In the genomic region with DNA sequence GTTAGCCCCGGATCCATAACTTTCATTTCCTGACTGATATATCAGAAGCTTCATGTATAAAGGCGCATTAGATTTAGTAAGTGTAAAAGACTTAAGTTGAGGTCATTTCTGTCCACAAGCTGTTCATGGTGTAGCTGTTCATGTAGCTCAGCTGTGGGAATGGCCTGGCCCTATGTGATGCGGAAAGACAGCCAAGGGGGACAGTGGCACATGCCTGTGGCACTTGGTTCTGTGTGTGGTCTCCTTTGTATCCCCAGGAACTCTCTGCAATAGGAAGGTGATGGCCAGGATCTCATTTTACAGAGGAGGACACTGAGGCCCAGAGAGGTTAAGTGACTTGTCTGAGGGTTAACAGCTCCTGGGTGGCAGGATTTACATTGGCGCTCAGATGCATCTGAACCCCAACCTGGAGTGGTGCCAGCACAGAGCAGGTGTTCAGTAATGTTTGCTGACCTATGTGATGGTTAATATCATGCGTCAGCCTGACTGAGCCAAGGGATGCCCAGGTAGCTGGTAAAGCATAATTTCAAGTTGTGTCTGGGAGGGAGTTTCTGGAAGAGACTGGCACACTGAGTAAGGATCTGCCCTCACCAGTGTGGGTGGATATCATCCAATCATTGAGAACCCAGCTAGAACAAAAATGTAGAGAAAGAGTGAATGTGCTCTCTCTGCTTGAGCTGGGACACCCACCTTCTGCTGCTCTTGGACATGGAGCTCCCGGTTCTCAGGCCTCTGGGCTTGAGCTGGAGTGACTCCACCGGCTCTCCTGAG, we compare ENCODE assay signal across 15 cellular contexts. TPM values are rescaled to one million over a fixed set of nuclear protein-coding genes. Genes with fewer than 3 reads are reported as not detected.
DNase-seq lines count a peak whose midpoint lies in the region; ATAC-seq and TF ChIP-seq lines count a peak whose summit lies in the region.
"Had no signal": no experiment of that assay in that cellular context is flagged by ENCODE, and none has a peak within 500 bp of the region (broad histone marks: within the 10 kb centered on the region; RNA-seq: fewer than 3 reads in every experiment).

No MANE protein-coding gene starts in this region.

- WGBS in gastroesophageal sphincter (ENCODE audit: low coverage in 1 of 2), 2 donors = 78 to 94% methylated on average over 3 to 6 of the region's 7 CpGs

- no peak for TF ChIP-seq CTCF in PC-9 (conservative IDR thresholded peaks at IDR 0.05)
- no peak for TF ChIP-seq CTCF in gastroesophageal sphincter (IDR thresholded peaks at IDR 0.05)

- no peaks in the 10 kb centered on the region for H3K9me2 ChIP-seq in PC-9 (ENCODE audit: insufficient read depth)

- ATAC-seq in gastroesophageal sphincter = no peak
- ATAC-seq: psoas muscle had no signal

- peaks cover 100% of the 10 kb centered on the region for H3K79me2 ChIP-seq in PC-9 (ENCODE audit: low read depth)

- no peaks in the 10 kb centered on the region for H3K36me3 Mint-ChIP-seq in immature natural killer cell

- H3K4me3 ChIP-seq in PC-9 = no peak overlapping the region
- H3K4me3 ChIP-seq in gastroesophageal sphincter = no peak overlapping the region
- H3K4me3 ChIP-seq: GM23248, psoas muscle had no signal

- no peak for TF ChIP-seq EP300 in gastroesophageal sphincter (IDR thresholded peaks at IDR 0.05)

- peaks cover 6% of the 10 kb centered on the region for H3K36me3 ChIP-seq in PC-9 (ENCODE audit: low read depth)
- H3K36me3 ChIP-seq in gastroesophageal sphincter = no peaks in the 10 kb centered on the region
- H3K36me3 ChIP-seq: brain microvascular endothelial cell had no signal

- intact Hi-C loops in PC-9 (cut with micrococcal nuclease; ENCODE audit: unreplicated experiment) = no loop called here

- peaks cover 3 to 7% (median 6%) of the 10 kb centered on the region in 3 donors for H3K27me3 Mint-ChIP-seq in immature natural killer cell (ENCODE audit: low read depth in 3 of 3)

- H3K4me1 ChIP-seq in PC-9 (replicated peaks; ENCODE audit: insufficient read depth) (peaks cover 29% of the 10 kb centered on the region), gastroesophageal sphincter (peaks cover 0 to 54% (median 17%) of the 10 kb centered on the region in 3 donors)

- CTCF ChIA-PET in PC-9 (lab: Charles Lee) = interaction anchor here (1.0 kb wide), 1 partner anchor 81 kb away, joined by 3 read pairs; no protein-coding TSS in a partner anchor

- BruUV-seq in PC-9 (replicated peaks; lab: Mats Ljungman, UMichigan) = no TSS peak

- H3K27me3 ChIP-seq in PC-9 (ENCODE audit: insufficient read depth, low read depth) = no peaks in the 10 kb centered on the region
- H3K27me3 ChIP-seq in gastroesophageal sphincter = no peaks in the 10 kb centered on the region
- H3K27me3 ChIP-seq: brain microvascular endothelial cell had no signal

- H3K27ac ChIP-seq in PC-9 = 0 out of 2 replicates have a peak overlapping the region, but pooled peaks have one; percentile 12
- H3K27ac ChIP-seq in gastroesophageal sphincter = no peak overlapping the region
- H3K27ac ChIP-seq: brain microvascular endothelial cell, epithelial cell of prostate, GM23248, psoas muscle had no signal

- POLR2A ChIA-PET in PC-9 (lab: Charles Lee; ENCODE audit: unreplicated experiment) = no interaction called here

- no peak overlapping the region for H3K4me3 Mint-ChIP-seq in immature natural killer cell

- H4K20me1 ChIP-seq in PC-9 (ENCODE audit: insufficient read depth) = peaks cover 93% of the 10 kb centered on the region

- peak; percentile 39 for DNase-seq in NCI-H146 (lab: John Stamatoyannopoulos, UW)
- no peak for DNase-seq in NCI-H146 treated with DMSO at 0.1 percent for 48 hours (lab: John Stamatoyannopoulos, UW; ENCODE audit: unreplicated experiment)
- DNase-seq in DMS53 (lab: John Stamatoyannopoulos, UW) = peak; percentile 91
- DNase-seq in PC-9 = no peak
- DNase-seq in immature natural killer cell = no peak
- no peak for DNase-seq in NCI-H526 treated with DMSO at 0.1 percent for 48 hours (lab: John Stamatoyannopoulos, UW)
- no peak for DNase-seq in NCI-H128 (lab: John Stamatoyannopoulos, UW; ENCODE audit: unreplicated experiment)
- DNase-seq: brain microvascular endothelial cell; GM23248; mesendoderm; NK-92 treated with Interleukin-12 subunit alpha and Interleukin-12 subunit beta, amount 100 ng/mL, for 24 hours; stimulated activated CD4-positive, alpha-beta T cell treated with anti-CD3 and anti-CD28 coated beads, Interleukin-4, amount 100 ng/mL, for 24 hours had no signal

- H2AFZ ChIP-seq in PC-9 = no peak overlapping the region
- H2AFZ ChIP-seq: GM23248 had no signal

- peaks cover 0 to 1% (median 0%) of the 10 kb centered on the region in 6 donors for H3K9me3 Mint-ChIP-seq in immature natural killer cell

- H3K9me3 ChIP-seq in PC-9 (ENCODE audit: insufficient read depth, low read depth) = no peaks in the 10 kb centered on the region
- H3K9me3 ChIP-seq in gastroesophageal sphincter = no peaks in the 10 kb centered on the region
- H3K9me3 ChIP-seq: psoas muscle had no signal

- peaks cover 55% of the 10 kb centered on the region; the same call in 1 of the 2 replicates for H3F3A ChIP-seq in PC-9 (ENCODE audit: insufficient read depth, low read depth)

- no peak overlapping the region for H3K4me2 ChIP-seq in PC-9

- peaks cover 57 to 69% of the 10 kb centered on the region in 2 donors for H3K4me1 Mint-ChIP-seq in immature natural killer cell

- peak overlapping the region in 5 of 6 donors; percentile 53 to 95 (median 65) for H3K27ac Mint-ChIP-seq in immature natural killer cell

- TF ChIP-seq POLR2A in gastroesophageal sphincter (IDR thresholded peaks at IDR 0.05) = no peak

RNA-seq across cellular contexts. Expression of gene HPCAL1, which starts 25.4 kb away (rescaled TPM):
- 91.1 and 105 TPM in 2 replicates for total RNA-seq in PC-9 (2021)
- 10 to 100 TPM; 64.9 to 89.7 (median 88.9) TPM for polyA plus RNA-seq in immature natural killer cell
- 10 to 100 TPM; 17.0 to 42.1 (median 29.8) TPM for total RNA-seq in gastroesophageal sphincter

Comparison
In these comparisons a context has a peak if more than half of its experiments do, and no peak if none do; other contexts are left out.
1. DNase-seq: peak in NCI-H146 (single experiment) and DMS53 (single experiment); none in NCI-H146 treated with DMSO at 0.1 percent for 48 hours (single experiment), PC-9 (0 of 2), immature natural killer cell (0 of 3), NCI-H526 treated with DMSO at 0.1 percent for 48 hours (single experiment) and NCI-H128 (single experiment).